1 cellular context compared by ENCODE assay signal in genomic region chr14:49988080-49988990, GRCh38.
TF ChIP-seq lines count a peak whose summit lies in the region.

No MANE protein-coding gene starts in this region.

TF ChIP-seq in H1, 55 proteins besides CTCF, POLR2A, EP300 and RAD21:
- no peak for TF ChIP-seq KDM1A (IDR thresholded peaks at IDR 0.05; ENCODE audit: borderline replicate concordance, low read length)
- no peak for TF ChIP-seq MAX (IDR thresholded peaks at IDR 0.05)
- TF ChIP-seq BRCA1 (IDR thresholded peaks at IDR 0.05; ENCODE audit: low read depth, low read length) = no peak
- TF ChIP-seq CHD1 (IDR thresholded peaks at IDR 0.05; ENCODE audit: low read depth, low read length) = no peak
- TF ChIP-seq CHD2 (IDR thresholded peaks at IDR 0.05; ENCODE audit: low read length) = no peak
- no peak for TF ChIP-seq CTBP2 (IDR thresholded peaks at IDR 0.05; ENCODE audit: borderline replicate concordance, insufficient read depth, insufficient read length, low read length)
- TF ChIP-seq GABPA (IDR thresholded peaks at IDR 0.05; ENCODE audit: borderline replicate concordance, insufficient read depth, low read length) = no peak
- no peak for TF ChIP-seq HDAC2 (IDR thresholded peaks at IDR 0.05; ENCODE audit: borderline replicate concordance in 1 of 2, low read depth in 2 of 2, low read length in 2 of 2)
- TF ChIP-seq BCL11A (IDR thresholded peaks at IDR 0.05; ENCODE audit: low read depth in 2 of 2, low read length in 2 of 2) = no peak
- TF ChIP-seq YY1 (IDR thresholded peaks at IDR 0.05; ENCODE audit: low read depth, low read length) = no peak
